In genomic region chr15:49215768-49216739, GRCh38 we compare ENCODE assay signal across 1 cellular context.
TF ChIP-seq lines count a peak whose summit lies in the region.

No MANE protein-coding gene starts in this region.

TF ChIP-seq in SK-N-SH treated with all-trans-retinoic acid at 6 μM for 48 hours, 23 proteins besides CTCF, POLR2A, EP300 and RAD21 (continued from another document):
- no peak for TF ChIP-seq CREB5 (CRISPR knock-in tag; IDR thresholded peaks at IDR 0.05; ENCODE audit: low read depth)
TF ChIP-seq in SK-N-SH treated with all-trans-retinoic acid at 6 μM for 48 hours: peak in this region for 0.
